28 cellular contexts compared by ENCODE assay signal in genomic region chr17:11554542-11554941, GRCh38. TPM values are rescaled to one million over a fixed set of nuclear protein-coding genes. Genes with fewer than 3 reads are reported as not detected.
"Had no signal": no experiment of that assay in that cellular context is flagged by ENCODE, and none has a peak within 500 bp of the region (broad histone marks: within the 10 kb centered on the region; RNA-seq: fewer than 3 reads in every experiment).

No MANE protein-coding gene starts in this region.

- H3K4me3 Mint-ChIP-seq: stimulated activated effector memory CD8-positive, alpha-beta T cell treated with anti-CD3 and anti-CD28 coated beads, Interleukin-12 subunit alpha, Interleukin-12 subunit beta, amount 100 ng/mL, for 72 hours; stimulated activated memory B cell treated with anti-CD40 and anti-IgM and Interleukin-4, amounts not matched to agents 10 μg/mL and 1 μg/mL and 100 μg/mL, for 72 hours; stimulated activated naive B cell treated with anti-CD40 and anti-IgM and Interleukin-4, amounts not matched to agents 10 μg/mL and 1 μg/mL and 100 μg/mL, for 72 hours; stimulated activated naive CD8-positive, alpha-beta T cell treated with anti-CD3 and anti-CD28 coated beads, Interleukin-15, amount 100 ng/mL, for 72 hours; stimulated activated naive CD8-positive, alpha-beta T cell treated with anti-CD3 and anti-CD28 coated beads, Interleukin-15, Interleukin-2, amounts not matched to agents 100 ng/mL and 50 ng/mL, for 24 hours; type B pancreatic cell had no signal

- H3K27ac Mint-ChIP-seq: stimulated activated effector memory CD8-positive, alpha-beta T cell treated with anti-CD3 and anti-CD28 coated beads, Interleukin-12 subunit alpha, Interleukin-12 subunit beta, amount 100 ng/mL, for 72 hours; stimulated activated memory B cell treated with anti-CD40 and anti-IgM and Interleukin-4, amounts not matched to agents 10 μg/mL and 1 μg/mL and 100 μg/mL, for 72 hours; stimulated activated naive B cell treated with anti-CD40 and anti-IgM and Interleukin-4, amounts not matched to agents 10 μg/mL and 1 μg/mL and 100 μg/mL, for 72 hours; stimulated activated naive CD8-positive, alpha-beta T cell treated with anti-CD3 and anti-CD28 coated beads, Interleukin-15, amount 100 ng/mL, for 72 hours; stimulated activated naive CD8-positive, alpha-beta T cell treated with anti-CD3 and anti-CD28 coated beads, Interleukin-15, Interleukin-2, amounts not matched to agents 100 ng/mL and 50 ng/mL, for 24 hours; type B pancreatic cell had no signal

- H3K27me3 ChIP-seq: stomach, suprapubic skin, testis, thyroid gland, tibial artery, tibial nerve, transverse colon, upper lobe of left lung, upper lobe of right lung, uterus, vagina had no signal

- ATAC-seq: stimulated activated effector memory CD8-positive, alpha-beta T cell treated with anti-CD3 and anti-CD28 coated beads, Interleukin-12 subunit alpha, Interleukin-12 subunit beta, amount 100 ng/mL, for 72 hours; stimulated activated memory B cell treated with anti-CD40 and anti-IgM and Interleukin-4, amounts not matched to agents 10 μg/mL and 1 μg/mL and 100 μg/mL, for 72 hours; stimulated activated naive B cell treated with anti-CD40 and anti-IgM and Interleukin-4, amounts not matched to agents 10 μg/mL and 1 μg/mL and 100 μg/mL, for 72 hours; stimulated activated naive CD8-positive, alpha-beta T cell treated with anti-CD3 and anti-CD28 coated beads, Interleukin-15, amount 100 ng/mL, for 72 hours; stimulated activated naive CD8-positive, alpha-beta T cell treated with anti-CD3 and anti-CD28 coated beads, Interleukin-15, Interleukin-2, amounts not matched to agents 100 U/mL and 50 U/mL, for 24 hours; upper lobe of right lung had no signal

- H3K36me3 ChIP-seq: stomach, suprapubic skin, thoracic aorta, thyroid gland, tibial artery, transverse colon, upper lobe of left lung, upper lobe of right lung, uterus, vagina had no signal

- H3K9me3 Mint-ChIP-seq: type B pancreatic cell had no signal

- H3K4me1 ChIP-seq: stomach, suprapubic skin, thyroid gland, tibial artery, transverse colon, upper lobe of left lung, upper lobe of right lung, uterus, vagina had no signal

- DNase-seq: stimulated activated CD4-positive, alpha-beta T cell treated with anti-CD3 and anti-CD28 coated beads, Interleukin-2, amount 100 ng/mL, for 48 hours; stimulated activated CD4-positive, alpha-beta T cell treated with anti-CD3 and anti-CD28 coated beads, Interleukin-4, amount 100 ng/mL, for 1 hour; stimulated activated CD4-positive, alpha-beta T cell treated with anti-CD3 and anti-CD28 coated beads, Interleukin-4, amount 100 ng/mL, for 24 hours; stimulated activated CD4-positive, alpha-beta T cell treated with anti-CD3 and anti-CD28 coated beads, Interleukin-4, amount 100 ng/mL, for 4 hours; stimulated activated CD8-positive, alpha-beta memory T cell treated with anti-CD3 and anti-CD28 coated beads, Interleukin-4, amount 100 ng/mL, for 48 hours; stimulated activated naive B cell treated with anti-CD40 and anti-IgM and Interleukin-4, amounts not matched to agents 10 μg/mL and 1 μg/mL and 100 μg/mL, for 72 hours; stimulated activated naive CD4-positive, alpha-beta T cell; stimulated activated naive CD4-positive, alpha-beta T cell treated with Interleukin-2 at 50 U/mL for 16 hours; stimulated activated naive CD8-positive, alpha-beta T cell treated with anti-CD3 and anti-CD28 coated beads, Interleukin-15, amount 100 ng/mL, for 72 hours; stimulated activated naive CD8-positive, alpha-beta T cell treated with anti-CD3 and anti-CD28 coated beads, Interleukin-15, Interleukin-2, amounts not matched to agents 100 U/mL and 50 U/mL, for 24 hours; stomach; substantia nigra; testis; tibial artery; transverse colon; trophoblast cell; upper lobe of left lung; upper lobe of right lung; uterus had no signal

- H3K36me3 Mint-ChIP-seq: stimulated activated effector memory CD8-positive, alpha-beta T cell treated with anti-CD3 and anti-CD28 coated beads, Interleukin-12 subunit alpha, Interleukin-12 subunit beta, amount 100 ng/mL, for 72 hours; stimulated activated memory B cell treated with anti-CD40 and anti-IgM and Interleukin-4, amounts not matched to agents 10 μg/mL and 1 μg/mL and 100 μg/mL, for 72 hours; stimulated activated naive B cell treated with anti-CD40 and anti-IgM and Interleukin-4, amounts not matched to agents 10 μg/mL and 1 μg/mL and 100 μg/mL, for 72 hours; type B pancreatic cell had no signal

- H3K27me3 Mint-ChIP-seq: stimulated activated memory B cell treated with anti-CD40 and anti-IgM and Interleukin-4, amounts not matched to agents 10 μg/mL and 1 μg/mL and 100 μg/mL, for 72 hours; stimulated activated naive B cell treated with anti-CD40 and anti-IgM and Interleukin-4, amounts not matched to agents 10 μg/mL and 1 μg/mL and 100 μg/mL, for 72 hours; stimulated activated naive CD8-positive, alpha-beta T cell treated with anti-CD3 and anti-CD28 coated beads, Interleukin-15, amount 100 ng/mL, for 72 hours; stimulated activated naive CD8-positive, alpha-beta T cell treated with anti-CD3 and anti-CD28 coated beads, Interleukin-15, Interleukin-2, amounts not matched to agents 100 ng/mL and 50 ng/mL, for 24 hours had no signal

- H3K27ac ChIP-seq: stomach, suprapubic skin, testis, thoracic aorta, thyroid gland, tibial artery, tibial nerve, transverse colon, upper lobe of left lung, upper lobe of right lung, uterus, vagina had no signal

- H3K4me3 ChIP-seq: stomach, suprapubic skin, testis, thoracic aorta, thyroid gland, tibial artery, tibial nerve, transverse colon, upper lobe of left lung, upper lobe of right lung, uterus, vagina had no signal

- H3K4me1 Mint-ChIP-seq: stimulated activated effector memory CD8-positive, alpha-beta T cell treated with anti-CD3 and anti-CD28 coated beads, Interleukin-12 subunit alpha, Interleukin-12 subunit beta, amount 100 ng/mL, for 72 hours; stimulated activated memory B cell treated with anti-CD40 and anti-IgM and Interleukin-4, amounts not matched to agents 10 μg/mL and 1 μg/mL and 100 μg/mL, for 72 hours; stimulated activated naive B cell treated with anti-CD40 and anti-IgM and Interleukin-4, amounts not matched to agents 10 μg/mL and 1 μg/mL and 100 μg/mL, for 72 hours; stimulated activated naive CD8-positive, alpha-beta T cell treated with anti-CD3 and anti-CD28 coated beads, Interleukin-15, amount 100 ng/mL, for 72 hours had no signal

- H3K9me3 ChIP-seq: stomach, suprapubic skin, testis, thoracic aorta, thyroid gland, tibial artery, transverse colon, upper lobe of left lung, upper lobe of right lung, uterus, vagina had no signal

RNA-seq across cellular contexts. Expression of gene DNAH9, which starts 43.7 kb away (rescaled TPM):
- total RNA-seq: thoracic aorta, vagina had no signal
